In the genomic region with DNA sequence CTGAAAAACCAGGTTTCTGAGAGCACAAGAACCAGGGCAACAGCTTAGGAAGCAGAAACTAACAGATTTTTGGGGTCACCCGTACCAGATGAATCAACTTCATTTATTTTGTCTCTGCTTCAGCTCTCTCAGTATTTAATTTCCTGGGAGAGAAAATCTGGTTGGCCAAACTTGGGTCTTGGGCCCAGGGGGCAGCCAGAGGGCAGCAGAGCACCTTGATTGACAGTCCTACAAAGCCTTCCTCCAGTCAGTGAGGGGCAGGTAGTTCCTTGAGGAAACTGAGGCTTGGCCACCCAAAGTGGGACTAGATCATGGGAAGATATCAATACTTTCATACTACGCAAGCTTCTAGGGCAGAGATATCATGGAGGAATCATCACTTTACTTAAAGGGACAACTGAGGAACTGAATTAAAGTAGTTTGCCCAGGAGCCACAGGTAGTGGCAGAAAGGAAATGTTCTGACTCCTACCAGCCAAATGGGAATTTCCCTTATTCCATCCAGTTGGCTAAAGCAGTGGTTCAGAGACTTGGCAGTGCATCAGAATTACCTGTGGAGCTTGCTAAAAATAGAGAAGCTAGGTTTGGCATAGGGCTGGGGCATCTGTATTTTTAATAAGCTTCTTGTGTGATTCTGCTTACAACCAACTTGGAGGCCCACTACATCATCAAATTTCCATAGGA, we compare ENCODE assay signal across 8 cellular contexts. TPM values are rescaled to one million over a fixed set of nuclear protein-coding genes. Genes with fewer than 3 reads are reported as not detected.
DNase-seq lines count a peak whose midpoint lies in the region; ATAC-seq, FAIRE-seq and TF ChIP-seq lines count a peak whose summit lies in the region.

No MANE protein-coding gene starts in this region.

- CTCF ChIA-PET in activated naive CD4-positive, alpha-beta T cell treated with anti-CD3 and anti-CD28 coated beads for 36 hours (lab: Charles Lee) = interaction anchor here (0.7 to 8.1 kb wide), 41 partner anchors 10 to 1220 kb away, joined by 3 to 163 read pairs (median 5); a partner anchor contains a TSS

- no peak overlapping the region for H3K4me3 ChIP-seq in kidney (ENCODE audit: low read length in 2 of 2)

- no peak for ATAC-seq in GM18861 (IDR thresholded peaks at IDR 0.05; ENCODE audit: unreplicated experiment)
- no peak for ATAC-seq in HG02884 (IDR thresholded peaks at IDR 0.05; ENCODE audit: unreplicated experiment)

- no peak overlapping the region for H3K9ac ChIP-seq in kidney (ENCODE audit: low read length in 2 of 2)

- H3K4me3 Mint-ChIP-seq in activated naive CD4-positive, alpha-beta T cell treated with anti-CD3 and anti-CD28 coated beads for 36 hours = no peak overlapping the region

- intact Hi-C loops in activated naive CD4-positive, alpha-beta T cell treated with anti-CD3 and anti-CD28 coated beads for 36 hours (cut with micrococcal nuclease) = loop anchor here (1.0 kb wide), 8 partner anchors 22 to 1077 kb away; a partner anchor contains a TSS
- intact Hi-C loops in kidney (cut with DNase I) = no loop called here

- peaks cover under 1 to 3% of the 10 kb centered on the region in 2 donors for H3K4me1 ChIP-seq in kidney (ENCODE audit: control insufficient read depth in 1 of 2, insufficient read depth in 1 of 2, low read depth in 1 of 2, low read length in 2 of 2)

- peak; percentile 72 for TF ChIP-seq CTCF in kidney (IDR thresholded peaks at IDR 0.05; ENCODE audit: borderline replicate concordance, extremely low read depth, insufficient read depth)

- peaks cover 13% of the 10 kb centered on the region for H3K4me1 Mint-ChIP-seq in activated naive CD4-positive, alpha-beta T cell treated with anti-CD3 and anti-CD28 coated beads for 36 hours (ENCODE audit: low read depth)

- H3K36me3 ChIP-seq in kidney (ENCODE audit: control insufficient read depth in 1 of 2, insufficient read depth in 2 of 2, low read length in 2 of 2) = no peaks in the 10 kb centered on the region

- no peaks in the 10 kb centered on the region for H3K9me3 Mint-ChIP-seq in activated naive CD4-positive, alpha-beta T cell treated with anti-CD3 and anti-CD28 coated beads for 36 hours

- no peak overlapping the region for H3K27ac Mint-ChIP-seq in activated naive CD4-positive, alpha-beta T cell treated with anti-CD3 and anti-CD28 coated beads for 36 hours

- H3K36me3 Mint-ChIP-seq in activated naive CD4-positive, alpha-beta T cell treated with anti-CD3 and anti-CD28 coated beads for 36 hours (ENCODE audit: low read depth) = no peaks in the 10 kb centered on the region

- H3K27ac ChIP-seq in kidney (ENCODE audit: low read depth in 2 of 2, low read length in 2 of 2) = no peak overlapping the region

- no peaks in the 10 kb centered on the region for H3K27me3 Mint-ChIP-seq in activated naive CD4-positive, alpha-beta T cell treated with anti-CD3 and anti-CD28 coated beads for 36 hours (ENCODE audit: low read depth)

- FAIRE-seq in kidney (lab: Jason Lieb, UNC) = no peak

- H3K9me3 ChIP-seq in kidney (ENCODE audit: control insufficient read depth in 1 of 2, low read length in 2 of 2) = no peaks in the 10 kb centered on the region

- peak; percentile 19 for DNase-seq in NK-92 treated with Interleukin-12 subunit alpha and Interleukin-12 subunit beta, amount 100 ng/mL, for 24 hours (lab: John Stamatoyannopoulos, UW)
- no peak for DNase-seq in NK-92 (lab: John Stamatoyannopoulos, UW; ENCODE audit: unreplicated experiment)
- peak; percentile 19 for DNase-seq in RPMI7951 (ENCODE audit: low read depth)
- DNase-seq in activated naive CD4-positive, alpha-beta T cell treated with anti-CD3 and anti-CD28 coated beads for 36 hours = peak; percentile 76
- DNase-seq in kidney = no peak
- DNase-seq in stimulated activated CD8-positive, alpha-beta memory T cell treated with anti-CD3 and anti-CD28 coated beads, Interleukin-15, amount 100 ng/mL, for 48 hours (ENCODE audit: low read depth in 2 of 2) = peak; percentile 20 to 25

RNA-seq across cellular contexts. Expression of a gene that starts 21.5 kb away (rescaled TPM):
- 1.1 and 1.4 TPM in 2 replicates for total RNA-seq in RPMI7951 (2014; rRNA removed; shearing (Covaris generic))
- 10 to 100 TPM; 17.0 to 19.5 TPM for total RNA-seq in activated naive CD4-positive, alpha-beta T cell treated with anti-CD3 and anti-CD28 coated beads for 36 hours
- total RNA-seq in kidney = 85.7 TPM
- 2.5 TPM for polyA plus RNA-seq in kidney (ENCODE audit: insufficient read depth, low read depth, low replicate concordance)

Comparison
In these comparisons a context has a peak if more than half of its experiments do, and no peak if none do; other contexts are left out.
1. DNase-seq: peak in NK-92 treated with Interleukin-12 subunit alpha and Interleukin-12 subunit beta, amount 100 ng/mL, for 24 hours (single experiment), RPMI7951 (single experiment), activated naive CD4-positive, alpha-beta T cell treated with anti-CD3 and anti-CD28 coated beads for 36 hours (single experiment) and stimulated activated CD8-positive, alpha-beta memory T cell treated with anti-CD3 and anti-CD28 coated beads, Interleukin-15, amount 100 ng/mL, for 48 hours (2 of 2); none in NK-92 (single experiment) and kidney (single experiment).